Comparison of ENCODE assay signal across 1 cellular context in the genomic region with DNA sequence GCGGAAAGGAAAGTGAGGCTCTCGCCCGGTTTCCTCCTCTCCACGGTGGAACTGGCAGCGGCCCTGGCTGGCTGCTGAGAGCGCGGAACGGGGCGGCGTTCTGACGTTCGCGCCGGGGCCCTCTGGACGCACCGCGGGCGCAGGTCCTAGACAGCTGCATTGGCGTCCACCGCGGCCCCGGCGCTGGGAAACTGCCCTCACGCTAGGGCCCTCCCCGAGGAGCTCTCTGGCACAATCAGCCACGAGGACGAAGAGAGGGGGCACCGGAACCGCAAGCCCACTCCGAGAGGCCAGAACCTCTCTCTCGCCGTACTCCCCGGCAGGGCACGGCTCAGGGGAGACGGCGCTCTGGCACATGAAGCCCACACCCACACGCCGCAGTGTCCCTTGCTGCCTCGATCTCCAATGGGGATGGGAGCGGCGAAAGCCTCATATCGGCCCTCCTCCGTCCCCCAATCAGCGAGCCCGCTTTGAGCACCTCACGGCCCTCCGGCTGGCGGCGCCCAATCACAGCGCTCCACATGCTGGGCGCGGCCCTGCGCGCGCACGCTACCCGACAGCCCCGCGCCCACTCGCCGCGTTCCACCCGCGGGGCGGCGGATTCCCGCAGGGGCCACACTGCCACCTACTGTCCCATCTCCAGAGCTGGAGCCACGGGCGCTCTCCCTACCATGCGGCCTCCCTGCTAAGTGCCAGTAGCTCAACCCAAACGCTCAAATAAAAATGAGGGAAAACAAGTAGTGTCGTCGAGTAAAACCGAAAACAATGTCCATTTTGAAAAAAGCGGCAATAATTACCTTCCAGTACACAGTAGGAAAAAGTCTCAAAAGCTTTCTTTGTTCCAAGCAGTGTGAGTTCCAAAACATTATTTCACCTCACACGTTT.
TF ChIP-seq lines count a peak whose summit lies in the region.

No MANE protein-coding gene starts in this region.

TF ChIP-seq in GM12878, 131 proteins besides CTCF, POLR2A, EP300 and RAD21 (continued from another document and continues in another):
- TF ChIP-seq WRNIP1 (IDR thresholded peaks at IDR 0.05; ENCODE audit: borderline replicate concordance, low read depth, low read length): no peak
- TF ChIP-seq, protein P1, sequence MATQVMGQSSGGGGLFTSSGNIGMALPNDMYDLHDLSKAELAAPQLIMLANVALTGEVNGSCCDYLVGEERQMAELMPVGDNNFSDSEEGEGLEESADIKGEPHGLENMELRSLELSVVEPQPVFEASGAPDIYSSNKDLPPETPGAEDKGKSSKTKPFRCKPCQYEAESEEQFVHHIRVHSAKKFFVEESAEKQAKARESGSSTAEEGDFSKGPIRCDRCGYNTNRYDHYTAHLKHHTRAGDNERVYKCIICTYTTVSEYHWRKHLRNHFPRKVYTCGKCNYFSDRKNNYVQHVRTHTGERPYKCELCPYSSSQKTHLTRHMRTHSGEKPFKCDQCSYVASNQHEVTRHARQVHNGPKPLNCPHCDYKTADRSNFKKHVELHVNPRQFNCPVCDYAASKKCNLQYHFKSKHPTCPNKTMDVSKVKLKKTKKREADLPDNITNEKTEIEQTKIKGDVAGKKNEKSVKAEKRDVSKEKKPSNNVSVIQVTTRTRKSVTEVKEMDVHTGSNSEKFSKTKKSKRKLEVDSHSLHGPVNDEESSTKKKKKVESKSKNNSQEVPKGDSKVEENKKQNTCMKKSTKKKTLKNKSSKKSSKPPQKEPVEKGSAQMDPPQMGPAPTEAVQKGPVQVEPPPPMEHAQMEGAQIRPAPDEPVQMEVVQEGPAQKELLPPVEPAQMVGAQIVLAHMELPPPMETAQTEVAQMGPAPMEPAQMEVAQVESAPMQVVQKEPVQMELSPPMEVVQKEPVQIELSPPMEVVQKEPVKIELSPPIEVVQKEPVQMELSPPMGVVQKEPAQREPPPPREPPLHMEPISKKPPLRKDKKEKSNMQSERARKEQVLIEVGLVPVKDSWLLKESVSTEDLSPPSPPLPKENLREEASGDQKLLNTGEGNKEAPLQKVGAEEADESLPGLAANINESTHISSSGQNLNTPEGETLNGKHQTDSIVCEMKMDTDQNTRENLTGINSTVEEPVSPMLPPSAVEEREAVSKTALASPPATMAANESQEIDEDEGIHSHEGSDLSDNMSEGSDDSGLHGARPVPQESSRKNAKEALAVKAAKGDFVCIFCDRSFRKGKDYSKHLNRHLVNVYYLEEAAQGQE (IDR thresholded peaks at IDR 0.05; ENCODE audit: low read depth, low read length): no peak
- TF ChIP-seq CEBPB (IDR thresholded peaks at IDR 0.05; ENCODE audit: borderline replicate concordance in 1 of 2, low read depth in 2 of 2, low read length in 2 of 2): no peak
- peak; percentile 86 for TF ChIP-seq NBN (IDR thresholded peaks at IDR 0.05)
- 0 out of 2 replicates have a peak, but pooled peaks have one; percentile 75 for TF ChIP-seq RBBP5 (conservative IDR thresholded peaks at IDR 0.05)
- TF ChIP-seq RELA (IDR thresholded peaks at IDR 0.05; ENCODE audit: borderline replicate concordance, partially characterized antibody): peak; percentile 29
- TF ChIP-seq, protein P2, sequence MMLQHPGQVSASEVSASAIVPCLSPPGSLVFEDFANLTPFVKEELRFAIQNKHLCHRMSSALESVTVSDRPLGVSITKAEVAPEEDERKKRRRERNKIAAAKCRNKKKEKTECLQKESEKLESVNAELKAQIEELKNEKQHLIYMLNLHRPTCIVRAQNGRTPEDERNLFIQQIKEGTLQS (IDR thresholded peaks at IDR 0.05; ENCODE audit: borderline replicate concordance, extremely low read depth, low read depth, low read length): no peak
- TF ChIP-seq, protein P3, sequence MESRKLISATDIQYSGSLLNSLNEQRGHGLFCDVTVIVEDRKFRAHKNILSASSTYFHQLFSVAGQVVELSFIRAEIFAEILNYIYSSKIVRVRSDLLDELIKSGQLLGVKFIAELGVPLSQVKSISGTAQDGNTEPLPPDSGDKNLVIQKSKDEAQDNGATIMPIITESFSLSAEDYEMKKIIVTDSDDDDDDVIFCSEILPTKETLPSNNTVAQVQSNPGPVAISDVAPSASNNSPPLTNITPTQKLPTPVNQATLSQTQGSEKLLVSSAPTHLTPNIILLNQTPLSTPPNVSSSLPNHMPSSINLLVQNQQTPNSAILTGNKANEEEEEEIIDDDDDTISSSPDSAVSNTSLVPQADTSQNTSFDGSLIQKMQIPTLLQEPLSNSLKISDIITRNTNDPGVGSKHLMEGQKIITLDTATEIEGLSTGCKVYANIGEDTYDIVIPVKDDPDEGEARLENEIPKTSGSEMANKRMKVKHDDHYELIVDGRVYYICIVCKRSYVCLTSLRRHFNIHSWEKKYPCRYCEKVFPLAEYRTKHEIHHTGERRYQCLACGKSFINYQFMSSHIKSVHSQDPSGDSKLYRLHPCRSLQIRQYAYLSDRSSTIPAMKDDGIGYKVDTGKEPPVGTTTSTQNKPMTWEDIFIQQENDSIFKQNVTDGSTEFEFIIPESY (IDR thresholded peaks at IDR 0.05): no peak
- TF ChIP-seq GABPA (IDR thresholded peaks at IDR 0.05; ENCODE audit: low read depth): no peak
- TF ChIP-seq, protein P4, sequence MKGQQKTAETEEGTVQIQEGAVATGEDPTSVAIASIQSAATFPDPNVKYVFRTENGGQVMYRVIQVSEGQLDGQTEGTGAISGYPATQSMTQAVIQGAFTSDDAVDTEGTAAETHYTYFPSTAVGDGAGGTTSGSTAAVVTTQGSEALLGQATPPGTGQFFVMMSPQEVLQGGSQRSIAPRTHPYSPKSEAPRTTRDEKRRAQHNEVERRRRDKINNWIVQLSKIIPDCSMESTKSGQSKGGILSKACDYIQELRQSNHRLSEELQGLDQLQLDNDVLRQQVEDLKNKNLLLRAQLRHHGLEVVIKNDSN (IDR thresholded peaks at IDR 0.05; ENCODE audit: borderline replicate concordance, extremely low read length, insufficient read depth, low read depth, low read length): no peak
- TF ChIP-seq SREBF1 (IDR thresholded peaks at IDR 0.05; ENCODE audit: low read length): no peak
- no peak for TF ChIP-seq MTA2 (IDR thresholded peaks at IDR 0.05; ENCODE audit: low read depth)
- TF ChIP-seq YY1 (IDR thresholded peaks at IDR 0.05; ENCODE audit: low read depth, low read length): peak; percentile 49; the same call in 1 of the 2 replicates
- TF ChIP-seq ZNF622 (IDR thresholded peaks at IDR 0.05): no peak
- no peak for TF ChIP-seq SUZ12 (IDR thresholded peaks at IDR 0.05; ENCODE audit: unreplicated experiment)
- no peak for TF ChIP-seq YBX1 (IDR thresholded peaks at IDR 0.05)
- TF ChIP-seq, protein P5, sequence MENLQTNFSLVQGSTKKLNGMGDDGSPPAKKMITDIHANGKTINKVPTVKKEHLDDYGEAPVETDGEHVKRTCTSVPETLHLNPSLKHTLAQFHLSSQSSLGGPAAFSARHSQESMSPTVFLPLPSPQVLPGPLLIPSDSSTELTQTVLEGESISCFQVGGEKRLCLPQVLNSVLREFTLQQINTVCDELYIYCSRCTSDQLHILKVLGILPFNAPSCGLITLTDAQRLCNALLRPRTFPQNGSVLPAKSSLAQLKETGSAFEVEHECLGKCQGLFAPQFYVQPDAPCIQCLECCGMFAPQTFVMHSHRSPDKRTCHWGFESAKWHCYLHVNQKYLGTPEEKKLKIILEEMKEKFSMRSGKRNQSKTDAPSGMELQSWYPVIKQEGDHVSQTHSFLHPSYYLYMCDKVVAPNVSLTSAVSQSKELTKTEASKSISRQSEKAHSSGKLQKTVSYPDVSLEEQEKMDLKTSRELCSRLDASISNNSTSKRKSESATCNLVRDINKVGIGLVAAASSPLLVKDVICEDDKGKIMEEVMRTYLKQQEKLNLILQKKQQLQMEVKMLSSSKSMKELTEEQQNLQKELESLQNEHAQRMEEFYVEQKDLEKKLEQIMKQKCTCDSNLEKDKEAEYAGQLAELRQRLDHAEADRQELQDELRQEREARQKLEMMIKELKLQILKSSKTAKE (IDR thresholded peaks at IDR 0.05; ENCODE audit: low read depth, poor library complexity, severe bottlenecking): no peak
- no peak for TF ChIP-seq RAD51 (IDR thresholded peaks at IDR 0.05)
- no peak for TF ChIP-seq ZNF384 (IDR thresholded peaks at IDR 0.05; ENCODE audit: borderline replicate concordance, low read depth, low read length)
- no peak for TF ChIP-seq ZNF274 (IDR thresholded peaks at IDR 0.05; ENCODE audit: insufficient read depth, insufficient read length)
- TF ChIP-seq TCF3 (IDR thresholded peaks at IDR 0.05; ENCODE audit: borderline replicate concordance, insufficient read depth, low read depth, low read length): peak; percentile 36; the same call in 1 of the 2 replicates
- peak; percentile 33 to 40; a peak in 2 of 4 replicates for TF ChIP-seq IKZF2 (IDR thresholded peaks at IDR 0.05)
- TF ChIP-seq, protein P6, sequence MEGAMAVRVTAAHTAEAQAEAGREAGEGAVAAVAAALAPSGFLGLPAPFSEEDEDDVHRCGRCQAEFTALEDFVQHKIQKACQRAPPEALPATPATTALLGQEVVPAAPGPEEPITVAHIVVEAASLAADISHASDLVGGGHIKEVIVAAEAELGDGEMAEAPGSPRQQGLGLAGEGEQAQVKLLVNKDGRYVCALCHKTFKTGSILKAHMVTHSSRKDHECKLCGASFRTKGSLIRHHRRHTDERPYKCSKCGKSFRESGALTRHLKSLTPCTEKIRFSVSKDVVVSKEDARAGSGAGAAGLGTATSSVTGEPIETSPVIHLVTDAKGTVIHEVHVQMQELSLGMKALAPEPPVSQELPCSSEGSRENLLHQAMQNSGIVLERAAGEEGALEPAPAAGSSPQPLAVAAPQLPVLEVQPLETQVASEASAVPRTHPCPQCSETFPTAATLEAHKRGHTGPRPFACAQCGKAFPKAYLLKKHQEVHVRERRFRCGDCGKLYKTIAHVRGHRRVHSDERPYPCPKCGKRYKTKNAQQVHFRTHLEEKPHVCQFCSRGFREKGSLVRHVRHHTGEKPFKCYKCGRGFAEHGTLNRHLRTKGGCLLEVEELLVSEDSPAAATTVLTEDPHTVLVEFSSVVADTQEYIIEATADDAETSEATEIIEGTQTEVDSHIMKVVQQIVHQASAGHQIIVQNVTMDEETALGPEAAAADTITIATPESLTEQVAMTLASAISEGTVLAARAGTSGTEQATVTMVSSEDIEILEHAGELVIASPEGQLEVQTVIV (IDR thresholded peaks at IDR 0.05; ENCODE audit: borderline replicate concordance, partially characterized antibody): no peak
- no peak for TF ChIP-seq FOXM1 (IDR thresholded peaks at IDR 0.05; ENCODE audit: low read depth, low read length)
- TF ChIP-seq, protein P7, sequence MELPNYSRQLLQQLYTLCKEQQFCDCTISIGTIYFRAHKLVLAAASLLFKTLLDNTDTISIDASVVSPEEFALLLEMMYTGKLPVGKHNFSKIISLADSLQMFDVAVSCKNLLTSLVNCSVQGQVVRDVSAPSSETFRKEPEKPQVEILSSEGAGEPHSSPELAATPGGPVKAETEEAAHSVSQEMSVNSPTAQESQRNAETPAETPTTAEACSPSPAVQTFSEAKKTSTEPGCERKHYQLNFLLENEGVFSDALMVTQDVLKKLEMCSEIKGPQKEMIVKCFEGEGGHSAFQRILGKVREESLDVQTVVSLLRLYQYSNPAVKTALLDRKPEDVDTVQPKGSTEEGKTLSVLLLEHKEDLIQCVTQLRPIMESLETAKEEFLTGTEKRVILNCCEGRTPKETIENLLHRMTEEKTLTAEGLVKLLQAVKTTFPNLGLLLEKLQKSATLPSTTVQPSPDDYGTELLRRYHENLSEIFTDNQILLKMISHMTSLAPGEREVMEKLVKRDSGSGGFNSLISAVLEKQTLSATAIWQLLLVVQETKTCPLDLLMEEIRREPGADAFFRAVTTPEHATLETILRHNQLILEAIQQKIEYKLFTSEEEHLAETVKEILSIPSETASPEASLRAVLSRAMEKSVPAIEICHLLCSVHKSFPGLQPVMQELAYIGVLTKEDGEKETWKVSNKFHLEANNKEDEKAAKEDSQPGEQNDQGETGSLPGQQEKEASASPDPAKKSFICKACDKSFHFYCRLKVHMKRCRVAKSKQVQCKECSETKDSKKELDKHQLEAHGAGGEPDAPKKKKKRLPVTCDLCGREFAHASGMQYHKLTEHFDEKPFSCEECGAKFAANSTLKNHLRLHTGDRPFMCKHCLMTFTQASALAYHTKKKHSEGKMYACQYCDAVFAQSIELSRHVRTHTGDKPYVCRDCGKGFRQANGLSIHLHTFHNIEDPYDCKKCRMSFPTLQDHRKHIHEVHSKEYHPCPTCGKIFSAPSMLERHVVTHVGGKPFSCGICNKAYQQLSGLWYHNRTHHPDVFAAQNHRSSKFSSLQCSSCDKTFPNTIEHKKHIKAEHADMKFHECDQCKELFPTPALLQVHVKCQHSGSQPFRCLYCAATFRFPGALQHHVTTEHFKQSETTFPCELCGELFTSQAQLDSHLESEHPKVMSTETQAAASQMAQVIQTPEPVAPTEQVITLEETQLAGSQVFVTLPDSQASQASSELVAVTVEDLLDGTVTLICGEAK (IDR thresholded peaks at IDR 0.05; ENCODE audit: borderline replicate concordance): no peak
- TF ChIP-seq CBX5 (IDR thresholded peaks at IDR 0.05; ENCODE audit: low read depth): no peak
- no peak for TF ChIP-seq HDAC2 (IDR thresholded peaks at IDR 0.05)
- TF ChIP-seq, protein P8, sequence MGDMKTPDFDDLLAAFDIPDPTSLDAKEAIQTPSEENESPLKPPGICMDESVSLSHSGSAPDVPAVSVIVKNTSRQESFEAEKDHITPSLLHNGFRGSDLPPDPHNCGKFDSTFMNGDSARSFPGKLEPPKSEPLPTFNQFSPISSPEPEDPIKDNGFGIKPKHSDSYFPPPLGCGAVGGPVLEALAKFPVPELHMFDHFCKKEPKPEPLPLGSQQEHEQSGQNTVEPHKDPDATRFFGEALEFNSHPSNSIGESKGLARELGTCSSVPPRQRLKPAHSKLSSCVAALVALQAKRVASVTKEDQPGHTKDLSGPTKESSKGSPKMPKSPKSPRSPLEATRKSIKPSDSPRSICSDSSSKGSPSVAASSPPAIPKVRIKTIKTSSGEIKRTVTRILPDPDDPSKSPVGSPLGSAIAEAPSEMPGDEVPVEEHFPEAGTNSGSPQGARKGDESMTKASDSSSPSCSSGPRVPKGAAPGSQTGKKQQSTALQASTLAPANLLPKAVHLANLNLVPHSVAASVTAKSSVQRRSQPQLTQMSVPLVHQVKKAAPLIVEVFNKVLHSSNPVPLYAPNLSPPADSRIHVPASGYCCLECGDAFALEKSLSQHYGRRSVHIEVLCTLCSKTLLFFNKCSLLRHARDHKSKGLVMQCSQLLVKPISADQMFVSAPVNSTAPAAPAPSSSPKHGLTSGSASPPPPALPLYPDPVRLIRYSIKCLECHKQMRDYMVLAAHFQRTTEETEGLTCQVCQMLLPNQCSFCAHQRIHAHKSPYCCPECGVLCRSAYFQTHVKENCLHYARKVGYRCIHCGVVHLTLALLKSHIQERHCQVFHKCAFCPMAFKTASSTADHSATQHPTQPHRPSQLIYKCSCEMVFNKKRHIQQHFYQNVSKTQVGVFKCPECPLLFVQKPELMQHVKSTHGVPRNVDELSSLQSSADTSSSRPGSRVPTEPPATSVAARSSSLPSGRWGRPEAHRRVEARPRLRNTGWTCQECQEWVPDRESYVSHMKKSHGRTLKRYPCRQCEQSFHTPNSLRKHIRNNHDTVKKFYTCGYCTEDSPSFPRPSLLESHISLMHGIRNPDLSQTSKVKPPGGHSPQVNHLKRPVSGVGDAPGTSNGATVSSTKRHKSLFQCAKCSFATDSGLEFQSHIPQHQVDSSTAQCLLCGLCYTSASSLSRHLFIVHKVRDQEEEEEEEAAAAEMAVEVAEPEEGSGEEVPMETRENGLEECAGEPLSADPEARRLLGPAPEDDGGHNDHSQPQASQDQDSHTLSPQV (IDR thresholded peaks at IDR 0.05): no peak
- TF ChIP-seq MTA3 (IDR thresholded peaks at IDR 0.05; ENCODE audit: borderline replicate concordance, low read length): no peak
- peak; percentile 92 for TF ChIP-seq GATAD2B (conservative IDR thresholded peaks at IDR 0.05; ENCODE audit: low read depth)
- no peak for TF ChIP-seq STAT3 (IDR thresholded peaks at IDR 0.05; ENCODE audit: low read depth, low read length)
- peak; percentile 37 for TF ChIP-seq MEF2B (IDR thresholded peaks at IDR 0.05; ENCODE audit: partially characterized antibody, poor library complexity, severe bottlenecking)
- 0 out of 2 replicates have a peak, but pooled peaks have one; percentile 58 for TF ChIP-seq ASH2L (IDR thresholded peaks at IDR 0.05; ENCODE audit: borderline replicate concordance, low read depth)
- TF ChIP-seq TAF1 (IDR thresholded peaks at IDR 0.05; ENCODE audit: borderline replicate concordance, low read depth, low read length): peak; percentile 77
